31 cellular contexts compared by ENCODE assay signal in the genomic region with DNA sequence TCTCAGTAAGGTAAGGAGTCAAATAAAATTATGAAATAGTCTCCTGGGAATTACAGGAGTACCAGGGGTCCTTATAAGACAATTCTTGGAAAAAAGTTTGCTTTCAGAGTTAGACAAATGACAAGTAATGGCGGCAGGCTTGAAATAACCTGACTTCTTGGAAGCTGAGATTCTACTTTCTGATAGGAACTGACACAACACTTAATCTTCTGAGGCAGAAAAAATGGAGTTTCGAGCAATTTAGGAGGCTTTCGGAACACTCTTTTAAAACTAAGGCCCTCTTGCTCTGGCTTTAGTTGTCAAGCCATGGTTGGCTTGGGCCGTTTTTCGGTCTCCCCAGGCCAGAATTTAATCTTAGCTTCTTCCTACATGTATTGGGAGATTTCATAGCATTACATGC.
"Had no signal": no experiment of that assay in that cellular context is flagged by ENCODE, and none has a peak within 500 bp of the region (broad histone marks: within the 10 kb centered on the region; RNA-seq: fewer than 3 reads in every experiment).

No MANE protein-coding gene starts in this region.

- H3K4me1 ChIP-seq: ascending aorta, breast epithelium had no signal

- H3K4me3 ChIP-seq: ascending aorta, breast epithelium, cardiac muscle cell, coronary artery, dorsolateral prefrontal cortex had no signal

- H3K4me1 Mint-ChIP-seq: activated B cell treated with CpG ODN at 0.5 μM for 24 hours had no signal

- H3K36me3 Mint-ChIP-seq: activated naive CD8-positive, alpha-beta T cell treated with anti-CD3 and anti-CD28 coated beads, Interleukin-2, amount 10 ng/mL, durations not matched to agents 7 days and 5 days; brain had no signal

- H3K36me3 ChIP-seq: ascending aorta, breast epithelium, cardiac muscle cell, WERI-Rb-1 had no signal

- H3K9me3 Mint-ChIP-seq: activated naive CD4-positive, alpha-beta T cell treated with anti-CD3 and anti-CD28 coated beads, Interleukin-2, amount 10 ng/mL, durations not matched to agents 7 days and 5 days; activated T-cell treated with anti-CD3 and anti-CD28 coated beads, Interleukin-2, amount 50 U/mL, for 4 hours; dendritic cell treated with granulocyte-macrophage colony-stimulating factor and Interleukin-4, amounts not matched to agents 40 ng/mL and 50 ng/mL, for 4 days; endodermal cell had no signal

- DNase-seq: activated B cell treated with CpG ODN at 0.5 μM for 24 hours; activated CD4-positive, alpha-beta memory T cell treated with anti-CD3 and anti-CD28 coated beads, Interleukin-2, amount 10 ng/mL, durations not matched to agents 7 days and 5 days; activated CD4-positive, alpha-beta T cell treated with anti-CD3 and anti-CD28 coated beads, Interleukin-2, amount 10 ng/mL, durations not matched to agents 24 days and 14 days; activated CD4-positive, alpha-beta T cell treated with anti-CD3 and anti-CD28 coated beads, Interleukin-2, amount 50 U/mL, for 4 hours; activated CD8-positive, alpha-beta memory T cell treated with anti-CD3 and anti-CD28 coated beads, Interleukin-2, amount 50 U/mL, for 48 hours; activated gamma-delta T cell; activated naive CD4-positive, alpha-beta T cell; activated naive CD4-positive, alpha-beta T cell treated with anti-CD3 and anti-CD28 coated beads, Interleukin-2, amount 10 ng/mL, durations not matched to agents 7 days and 5 days; activated naive CD8-positive, alpha-beta T cell treated with anti-CD3 and anti-CD28 coated beads, Interleukin-2, amount 10 ng/mL, durations not matched to agents 7 days and 5 days; activated T-cell treated with anti-CD3 and anti-CD28 coated beads for 4 hours; activated T-cell treated with anti-CD3 and anti-CD28 coated beads, Interleukin-2, amount 50 U/mL, for 4 hours; central memory CD4-positive, alpha-beta T cell; cerebellar nuclear complex; dorsolateral prefrontal cortex; effector memory CD4-positive, alpha-beta T cell; endodermal cell; foreskin fibroblast; head of caudate nucleus; T1000; WERI-Rb-1 had no signal

- H3K4me3 Mint-ChIP-seq: activated B cell treated with CpG ODN at 0.5 μM for 24 hours; activated CD4-positive, alpha-beta memory T cell treated with anti-CD3 and anti-CD28 coated beads, Interleukin-2, amount 10 ng/mL, durations not matched to agents 7 days and 5 days; activated CD4-positive, alpha-beta T cell treated with anti-CD3 and anti-CD28 coated beads, Interleukin-2, amount 10 ng/mL, durations not matched to agents 24 days and 14 days; activated naive CD4-positive, alpha-beta T cell treated with anti-CD3 and anti-CD28 coated beads, Interleukin-2, amount 10 ng/mL, durations not matched to agents 7 days and 5 days; activated naive CD8-positive, alpha-beta T cell treated with anti-CD3 and anti-CD28 coated beads, Interleukin-2, amount 10 ng/mL, durations not matched to agents 7 days and 5 days; activated T-cell treated with anti-CD3 and anti-CD28 coated beads, Interleukin-2, amount 50 U/mL, for 4 hours; activated T-helper 1 cell treated with anti-CD3 and anti-CD28 coated beads, Interleukin-12 subunit alpha, Interleukin-12 subunit beta, Interleukin-2, Interleukin-4 antibody, amounts not matched to agents 30 ng/mL and 10 ng/mL and 1 ng/mL, durations not matched to agents 14 hours and 24 hours and 36 hours; brain; dendritic cell treated with granulocyte-macrophage colony-stimulating factor and Interleukin-4, amounts not matched to agents 40 ng/mL and 50 ng/mL, for 4 days; endodermal cell had no signal

- H3K27me3 ChIP-seq: ascending aorta, breast epithelium had no signal

- H3K27ac ChIP-seq: ascending aorta, breast epithelium, cardiac muscle cell, coronary artery, dorsolateral prefrontal cortex, WERI-Rb-1 had no signal

- ATAC-seq: activated CD4-positive, CD25-positive, alpha-beta regulatory T cell treated with anti-CD3 and anti-CD28 coated beads, Interleukin-2, amount 50 U/mL, for 24 hours; activated naive CD4-positive, alpha-beta T cell treated with anti-CD3 and anti-CD28 coated beads, Interleukin-2, amount 50 U/mL, for 72 hours; activated T-cell treated with anti-CD3 and anti-CD28 coated beads, Interleukin-2, amount 50 U/mL, for 4 hours; esophagus mucosa had no signal

- H3K9me3 ChIP-seq: ascending aorta, breast epithelium had no signal

- H3K27ac Mint-ChIP-seq: activated B cell treated with CpG ODN at 0.5 μM for 24 hours; activated CD4-positive, alpha-beta memory T cell treated with anti-CD3 and anti-CD28 coated beads, Interleukin-2, amount 10 ng/mL, durations not matched to agents 7 days and 5 days; activated CD4-positive, alpha-beta T cell treated with anti-CD3 and anti-CD28 coated beads, Interleukin-2, amount 10 ng/mL, durations not matched to agents 24 days and 14 days; activated naive CD4-positive, alpha-beta T cell treated with anti-CD3 and anti-CD28 coated beads, Interleukin-2, amount 10 ng/mL, durations not matched to agents 7 days and 5 days; activated naive CD4-positive, alpha-beta T cell treated with anti-CD3 and anti-CD28 coated beads, Interleukin-2, amount 50 U/mL, for 72 hours; activated naive CD8-positive, alpha-beta T cell treated with anti-CD3 and anti-CD28 coated beads, Interleukin-2, amount 10 ng/mL, durations not matched to agents 7 days and 5 days; activated T-helper 1 cell treated with anti-CD3 and anti-CD28 coated beads, Interleukin-12 subunit alpha, Interleukin-12 subunit beta, Interleukin-2, Interleukin-4 antibody, amounts not matched to agents 30 ng/mL and 10 ng/mL and 1 ng/mL, durations not matched to agents 14 hours and 24 hours and 36 hours; brain; dendritic cell treated with granulocyte-macrophage colony-stimulating factor and Interleukin-4, amounts not matched to agents 40 ng/mL and 50 ng/mL, for 4 days; endodermal cell had no signal

- H3K27me3 Mint-ChIP-seq: activated B cell treated with CpG ODN at 0.5 μM for 24 hours; activated CD4-positive, alpha-beta memory T cell treated with anti-CD3 and anti-CD28 coated beads, Interleukin-2, amount 10 ng/mL, durations not matched to agents 7 days and 5 days; activated CD4-positive, alpha-beta T cell treated with anti-CD3 and anti-CD28 coated beads, Interleukin-2, amount 10 ng/mL, durations not matched to agents 24 days and 14 days; activated naive CD8-positive, alpha-beta T cell treated with anti-CD3 and anti-CD28 coated beads, Interleukin-2, amount 10 ng/mL, durations not matched to agents 7 days and 5 days; dendritic cell treated with granulocyte-macrophage colony-stimulating factor and Interleukin-4, amounts not matched to agents 40 ng/mL and 50 ng/mL, for 4 days had no signal

- FAIRE-seq: frontal cortex had no signal
